13 cellular contexts compared by ENCODE assay signal in genomic region chr3:71119171-71119570, GRCh38.
DNase-seq lines count a peak whose midpoint lies in the region; ATAC-seq and TF ChIP-seq lines count a peak whose summit lies in the region.
"Had no signal": no experiment of that assay in that cellular context is flagged by ENCODE, and none has a peak within 500 bp of the region (broad histone marks: within the 10 kb centered on the region; RNA-seq: fewer than 3 reads in every experiment).

No MANE protein-coding gene starts in this region.

- H3K4me3 Mint-ChIP-seq in endothelial cell (ENCODE audit: unreplicated experiment), result no peak overlapping the region
- H3K4me3 Mint-ChIP-seq: CD14-positive monocyte had no signal

- no peak overlapping the region for H3K9ac ChIP-seq in GM23248

- H3K79me2 ChIP-seq in GM23248 (ENCODE audit: insufficient read depth), result no peaks in the 10 kb centered on the region

- H3K4me1 ChIP-seq in GM23248 (ENCODE audit: insufficient read depth), result peaks cover 21% of the 10 kb centered on the region
- peaks cover 27% of the 10 kb centered on the region for H3K4me1 ChIP-seq in mucosa of descending colon (ENCODE audit: low read depth)

- no peaks in the 10 kb centered on the region for H3K27me3 ChIP-seq in GM23248 (replicated peaks; ENCODE audit: insufficient read depth)

- H3K27me3 Mint-ChIP-seq in endothelial cell (ENCODE audit: unreplicated experiment), result no peaks in the 10 kb centered on the region

- no peaks in the 10 kb centered on the region for H3K36me3 Mint-ChIP-seq in endothelial cell (ENCODE audit: low read depth, unreplicated experiment)

- H3K9me3 ChIP-seq in GM23248 (ENCODE audit: low read depth), result no peaks in the 10 kb centered on the region
- no peaks in the 10 kb centered on the region for H3K9me3 ChIP-seq in mucosa of descending colon

- no peaks in the 10 kb centered on the region for H3K9me2 ChIP-seq in GM23248 (ENCODE audit: insufficient read depth)

- intact Hi-C loops in mucosa of descending colon (cut with DNase I, micrococcal nuclease), result no loop called here

- H3F3A ChIP-seq in GM23248 (ENCODE audit: insufficient read depth), result peaks cover 37% of the 10 kb centered on the region

- 16 to 19% methylated on average over 2 of the region's 2 CpGs for WGBS in GM23248 (ENCODE audit: low coverage in 1 of 2, low lambda C conversion rate in 2 of 2, missing lambda C conversion rate in 2 of 2), 2 experiments

- H3K27ac Mint-ChIP-seq in endothelial cell (ENCODE audit: unreplicated experiment), result no peak overlapping the region

- no peaks in the 10 kb centered on the region for H4K20me1 ChIP-seq in GM23248 (ENCODE audit: insufficient read depth)

- in situ Hi-C loops in GM23248 (cut with MboI) (loop anchor here (25.0 kb wide), 1 partner anchor 468 kb away; the partner anchor contains the start of gene FOXP1), astrocyte of the spinal cord (cut with HindIII; ENCODE audit: low sequenced_read_pairs) (no loop called here)

- DNase-seq in AG20443 (ENCODE audit: low spot score) (peak; percentile 38), GM23248 (peak; percentile 54), astrocyte of the spinal cord (ENCODE audit: low read depth, low spot score) (peak; percentile 34), mucosa of descending colon (no peak), endothelial cell (ENCODE audit: low spot score) (no peak)
- no peak for DNase-seq in central memory CD4-positive, alpha-beta T cell
- DNase-seq: activated effector memory CD4-positive, alpha-beta T cell treated with Interleukin-2 at 50 U/mL for 16 hours; NCI-H1105 treated with DMSO at 0.1 percent for 48 hours; SHP77; WERI-Rb-1 had no signal

- H3K9me3 Mint-ChIP-seq in endothelial cell (ENCODE audit: unreplicated experiment), result no peaks in the 10 kb centered on the region
- H3K9me3 Mint-ChIP-seq: CD14-positive monocyte had no signal

- H2AFZ ChIP-seq in GM23248, result peak overlapping the region; percentile 31

- no peaks in the 10 kb centered on the region for H3K36me3 ChIP-seq in GM23248 (ENCODE audit: low read depth)
- H3K36me3 ChIP-seq in mucosa of descending colon (ENCODE audit: low read depth), result no peaks in the 10 kb centered on the region
- H3K36me3 ChIP-seq: WERI-Rb-1 had no signal

- H3K27ac ChIP-seq in GM23248, result peak overlapping the region; percentile 38
- H3K27ac ChIP-seq: WERI-Rb-1 had no signal

- H3K4me2 ChIP-seq in GM23248 (ENCODE audit: unreplicated experiment), result peak overlapping the region; percentile 14

- H3K4me3 ChIP-seq in GM23248 (no peak overlapping the region), astrocyte of the spinal cord (ENCODE audit: low read depth, low read length) (no peak overlapping the region), mucosa of descending colon (no peak overlapping the region)

- TF ChIP-seq CTCF in astrocyte of the spinal cord (IDR thresholded peaks at IDR 0.05; ENCODE audit: low read depth, low read length) (no peak), mucosa of descending colon (IDR thresholded peaks at IDR 0.05) (no peak), endothelial cell (IDR thresholded peaks at IDR 0.05; ENCODE audit: unreplicated experiment) (no peak)

- peaks cover 9% of the 10 kb centered on the region for H3K4me1 Mint-ChIP-seq in endothelial cell (ENCODE audit: unreplicated experiment)
- H3K4me1 Mint-ChIP-seq: CD14-positive monocyte had no signal

- ATAC-seq in mucosa of descending colon, result peak; percentile 19
- no peak for ATAC-seq in HG03139 (IDR thresholded peaks at IDR 0.05; ENCODE audit: unreplicated experiment)
- no peak for ATAC-seq in GM21723 (IDR thresholded peaks at IDR 0.05; ENCODE audit: unreplicated experiment)

Comparison
In these comparisons a context has a peak if more than half of its experiments do, and no peak if none do; other contexts are left out.
1. DNase-seq: peak in AG20443 (single experiment), GM23248 (single experiment) and astrocyte of the spinal cord (single experiment); none in mucosa of descending colon (0 of 3), central memory CD4-positive, alpha-beta T cell (single experiment) and endothelial cell (single experiment).